Comparison of ENCODE assay signal across 1 cellular context in the genomic region with DNA sequence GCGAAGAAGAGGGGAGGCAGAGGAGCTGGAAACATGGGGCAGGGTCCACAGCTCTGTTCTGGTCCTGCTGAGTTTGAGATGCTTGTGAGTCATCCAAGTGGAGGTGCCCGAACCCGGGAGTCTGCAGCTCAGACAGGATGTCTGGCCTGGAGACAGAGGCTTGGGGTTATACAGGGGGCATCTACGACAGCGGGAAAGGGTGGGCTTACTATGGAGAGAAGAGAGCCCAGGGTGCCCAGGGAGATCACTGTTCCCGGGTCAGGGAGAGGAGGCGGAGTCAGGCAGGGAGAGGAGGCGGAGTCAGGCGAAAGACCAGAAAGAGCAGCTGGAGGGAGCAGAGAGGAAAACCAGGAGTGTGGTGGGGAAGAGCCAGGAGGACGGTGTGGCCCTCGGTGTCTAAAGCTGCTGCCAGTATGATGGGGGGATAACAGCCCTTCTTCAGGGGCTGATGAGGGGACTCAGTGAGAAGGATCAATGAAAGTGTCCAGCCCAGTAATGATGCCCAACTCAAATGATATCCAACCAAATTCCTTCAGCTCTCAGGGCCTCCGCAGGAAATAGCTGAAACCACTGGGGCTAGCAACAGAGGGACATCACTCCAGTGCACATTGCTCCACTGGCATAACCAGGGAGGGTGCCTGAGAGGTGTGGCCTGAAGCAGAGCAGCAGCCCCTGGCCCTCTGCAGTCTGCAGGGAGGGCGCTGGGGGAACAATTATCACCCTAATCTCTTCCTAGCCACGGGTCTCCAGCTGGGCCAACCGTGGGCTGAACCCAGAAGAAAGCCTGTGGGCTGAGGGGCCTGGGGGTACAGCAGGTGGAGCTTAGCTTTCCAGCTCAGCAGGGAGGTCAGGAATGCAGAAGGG.
A peak's percentile ranks its signal among the peaks of the same experiment; 100 is the strongest.
TF ChIP-seq lines count a peak whose summit lies in the region.

No MANE protein-coding gene starts in this region.

TF ChIP-seq in HCT116, 20 proteins besides CTCF, POLR2A, EP300 and RAD21 (continued from another document):
- TF ChIP-seq, protein P1, sequence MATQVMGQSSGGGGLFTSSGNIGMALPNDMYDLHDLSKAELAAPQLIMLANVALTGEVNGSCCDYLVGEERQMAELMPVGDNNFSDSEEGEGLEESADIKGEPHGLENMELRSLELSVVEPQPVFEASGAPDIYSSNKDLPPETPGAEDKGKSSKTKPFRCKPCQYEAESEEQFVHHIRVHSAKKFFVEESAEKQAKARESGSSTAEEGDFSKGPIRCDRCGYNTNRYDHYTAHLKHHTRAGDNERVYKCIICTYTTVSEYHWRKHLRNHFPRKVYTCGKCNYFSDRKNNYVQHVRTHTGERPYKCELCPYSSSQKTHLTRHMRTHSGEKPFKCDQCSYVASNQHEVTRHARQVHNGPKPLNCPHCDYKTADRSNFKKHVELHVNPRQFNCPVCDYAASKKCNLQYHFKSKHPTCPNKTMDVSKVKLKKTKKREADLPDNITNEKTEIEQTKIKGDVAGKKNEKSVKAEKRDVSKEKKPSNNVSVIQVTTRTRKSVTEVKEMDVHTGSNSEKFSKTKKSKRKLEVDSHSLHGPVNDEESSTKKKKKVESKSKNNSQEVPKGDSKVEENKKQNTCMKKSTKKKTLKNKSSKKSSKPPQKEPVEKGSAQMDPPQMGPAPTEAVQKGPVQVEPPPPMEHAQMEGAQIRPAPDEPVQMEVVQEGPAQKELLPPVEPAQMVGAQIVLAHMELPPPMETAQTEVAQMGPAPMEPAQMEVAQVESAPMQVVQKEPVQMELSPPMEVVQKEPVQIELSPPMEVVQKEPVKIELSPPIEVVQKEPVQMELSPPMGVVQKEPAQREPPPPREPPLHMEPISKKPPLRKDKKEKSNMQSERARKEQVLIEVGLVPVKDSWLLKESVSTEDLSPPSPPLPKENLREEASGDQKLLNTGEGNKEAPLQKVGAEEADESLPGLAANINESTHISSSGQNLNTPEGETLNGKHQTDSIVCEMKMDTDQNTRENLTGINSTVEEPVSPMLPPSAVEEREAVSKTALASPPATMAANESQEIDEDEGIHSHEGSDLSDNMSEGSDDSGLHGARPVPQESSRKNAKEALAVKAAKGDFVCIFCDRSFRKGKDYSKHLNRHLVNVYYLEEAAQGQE (IDR thresholded peaks at IDR 0.05; ENCODE audit: low read depth): no peak
- TF ChIP-seq ELF1 (IDR thresholded peaks at IDR 0.05; ENCODE audit: borderline replicate concordance, low read depth) (no peak), FOSL1 (IDR thresholded peaks at IDR 0.05; ENCODE audit: low read depth) (no peak), POLR2AphosphoS5 (IDR thresholded peaks at IDR 0.05; ENCODE audit: low read depth, low read length) (peak; percentile 58)
- TF ChIP-seq, protein P2, sequence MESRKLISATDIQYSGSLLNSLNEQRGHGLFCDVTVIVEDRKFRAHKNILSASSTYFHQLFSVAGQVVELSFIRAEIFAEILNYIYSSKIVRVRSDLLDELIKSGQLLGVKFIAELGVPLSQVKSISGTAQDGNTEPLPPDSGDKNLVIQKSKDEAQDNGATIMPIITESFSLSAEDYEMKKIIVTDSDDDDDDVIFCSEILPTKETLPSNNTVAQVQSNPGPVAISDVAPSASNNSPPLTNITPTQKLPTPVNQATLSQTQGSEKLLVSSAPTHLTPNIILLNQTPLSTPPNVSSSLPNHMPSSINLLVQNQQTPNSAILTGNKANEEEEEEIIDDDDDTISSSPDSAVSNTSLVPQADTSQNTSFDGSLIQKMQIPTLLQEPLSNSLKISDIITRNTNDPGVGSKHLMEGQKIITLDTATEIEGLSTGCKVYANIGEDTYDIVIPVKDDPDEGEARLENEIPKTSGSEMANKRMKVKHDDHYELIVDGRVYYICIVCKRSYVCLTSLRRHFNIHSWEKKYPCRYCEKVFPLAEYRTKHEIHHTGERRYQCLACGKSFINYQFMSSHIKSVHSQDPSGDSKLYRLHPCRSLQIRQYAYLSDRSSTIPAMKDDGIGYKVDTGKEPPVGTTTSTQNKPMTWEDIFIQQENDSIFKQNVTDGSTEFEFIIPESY (IDR thresholded peaks at IDR 0.05; ENCODE audit: extremely low read depth, insufficient replicate concordance, low read length): no peak
- TF ChIP-seq, protein P3, sequence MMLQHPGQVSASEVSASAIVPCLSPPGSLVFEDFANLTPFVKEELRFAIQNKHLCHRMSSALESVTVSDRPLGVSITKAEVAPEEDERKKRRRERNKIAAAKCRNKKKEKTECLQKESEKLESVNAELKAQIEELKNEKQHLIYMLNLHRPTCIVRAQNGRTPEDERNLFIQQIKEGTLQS (IDR thresholded peaks at IDR 0.05): no peak
